In the genomic region with DNA sequence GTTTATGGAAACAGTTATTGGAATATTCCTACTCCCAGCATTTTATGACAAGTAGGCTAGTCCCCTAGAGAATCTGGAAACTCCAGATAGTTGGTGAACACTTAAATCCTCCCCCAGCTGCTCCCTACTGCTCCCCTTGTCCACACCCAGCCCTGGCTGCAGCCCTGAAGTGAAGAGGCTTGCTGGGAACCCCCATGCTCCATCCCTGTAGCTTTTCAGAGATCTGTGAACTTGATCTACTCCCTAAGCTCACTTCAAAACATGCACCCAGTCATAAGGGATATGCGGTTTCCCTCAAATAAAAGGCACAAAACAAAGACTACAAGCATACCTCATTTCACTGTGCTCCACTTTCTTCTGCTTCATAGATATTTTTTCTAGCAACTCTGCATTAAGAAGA, we compare ENCODE assay signal across 1 cellular context.
TF ChIP-seq lines count a peak whose summit lies in the region.

No MANE protein-coding gene starts in this region.

TF ChIP-seq in endothelial cell of umbilical vein, 7 proteins besides CTCF, POLR2A, EP300 and RAD21:
- no peak for TF ChIP-seq MYC (IDR thresholded peaks at IDR 0.05; ENCODE audit: low read depth, low read length)
- no peak for TF ChIP-seq EZH2 (IDR thresholded peaks at IDR 0.05; ENCODE audit: borderline replicate concordance, low read depth, low read length, severe bottlenecking)
- TF ChIP-seq GATA2 (IDR thresholded peaks at IDR 0.05; ENCODE audit: insufficient read depth, insufficient read length, low read depth, low read length), result no peak
- TF ChIP-seq POLR2AphosphoS5 (IDR thresholded peaks at IDR 0.05; ENCODE audit: insufficient read depth, low read depth, low read length), result no peak
- no peak for TF ChIP-seq FOS (IDR thresholded peaks at IDR 0.05; ENCODE audit: borderline replicate concordance, insufficient read depth, low read length)
TF ChIP-seq in endothelial cell of umbilical vein: peak in this region for 0.
